In genomic region chr3:128056258-128056657, GRCh38 we compare ENCODE assay signal across 22 cellular contexts.
"Had no signal": no experiment of that assay in that cellular context is flagged by ENCODE, and none has a peak within 500 bp of the region (broad histone marks: within the 10 kb centered on the region; RNA-seq: fewer than 3 reads in every experiment).

No MANE protein-coding gene starts in this region.

- H3K27me3 ChIP-seq: esophagus squamous epithelium, gastroesophageal sphincter, neural progenitor cell, pancreas, testis, tibial nerve, upper lobe of right lung, vagina had no signal

- H3K9me3 Mint-ChIP-seq: mesothelial cell of epicardium; natural killer cell treated with Interleukin-12 subunit alpha and Interleukin-12 subunit beta and Interleukin-15 and Interleukin-18, amount 100 ng/mL, for 72 hours; neural progenitor cell; stimulated activated naive B cell treated with anti-CD40 and anti-IgM and Interleukin-4, amounts not matched to agents 10 μg/mL and 1 μg/mL and 100 μg/mL, for 72 hours; stimulated activated naive CD8-positive, alpha-beta T cell treated with anti-CD3 and anti-CD28 coated beads, Interleukin-15, amount 100 ng/mL, for 72 hours had no signal

- H3K9ac ChIP-seq: neural progenitor cell had no signal

- H3K9me3 ChIP-seq: esophagus squamous epithelium, gastroesophageal sphincter, pancreas, testis, tibial nerve, upper lobe of right lung, vagina had no signal

- H3K4me3 Mint-ChIP-seq: mesothelial cell of epicardium; neural progenitor cell; stimulated activated naive B cell treated with anti-CD40 and anti-IgM and Interleukin-4, amounts not matched to agents 10 μg/mL and 1 μg/mL and 100 μg/mL, for 72 hours had no signal

- H3K27ac ChIP-seq: esophagus squamous epithelium, gastroesophageal sphincter, neural progenitor cell, pancreas, testis, tibial nerve, upper lobe of right lung, vagina had no signal

- H3K36me3 ChIP-seq: neural progenitor cell had no signal

- DNase-seq: effector memory CD4-positive, alpha-beta T cell; esophagus squamous epithelium; foreskin fibroblast; glutamatergic neuron; islet precursor cell; mammary epithelial cell; nucleus accumbens; pancreas; right cardiac atrium; stimulated activated CD4-positive, alpha-beta T cell treated with anti-CD3 and anti-CD28 coated beads, Interleukin-4, amount 100 ng/mL, for 1 hour; stimulated activated naive B cell treated with anti-CD40 and anti-IgM and Interleukin-4, amounts not matched to agents 10 μg/mL and 1 μg/mL and 100 μg/mL, for 72 hours; stimulated activated naive CD8-positive, alpha-beta T cell treated with anti-CD3 and anti-CD28 coated beads, Interleukin-15, amount 100 ng/mL, for 72 hours; testis; upper lobe of right lung had no signal

- H3K4me2 ChIP-seq: neural progenitor cell had no signal

- H3K4me3 ChIP-seq: esophagus squamous epithelium, gastroesophageal sphincter, neural progenitor cell, testis, tibial nerve, upper lobe of right lung, vagina had no signal

- H3K27ac Mint-ChIP-seq: mesothelial cell of epicardium; neural progenitor cell; progenitor cell of endocrine pancreas; stimulated activated naive CD8-positive, alpha-beta T cell treated with anti-CD3 and anti-CD28 coated beads, Interleukin-15, amount 100 ng/mL, for 72 hours had no signal

- ATAC-seq: gastroesophageal sphincter; left lobe of liver; natural killer cell treated with Interleukin-12 subunit alpha and Interleukin-12 subunit beta and Interleukin-15 and Interleukin-18, amount 100 ng/mL, for 72 hours; pancreas; right cardiac atrium; stimulated activated naive B cell treated with anti-CD40 and anti-IgM and Interleukin-4, amounts not matched to agents 10 μg/mL and 1 μg/mL and 100 μg/mL, for 72 hours; stimulated activated naive CD8-positive, alpha-beta T cell treated with anti-CD3 and anti-CD28 coated beads, Interleukin-15, amount 100 ng/mL, for 72 hours; upper lobe of right lung had no signal

- H2AFZ ChIP-seq: neural progenitor cell had no signal

- H3K27me3 Mint-ChIP-seq: natural killer cell treated with Interleukin-12 subunit alpha and Interleukin-12 subunit beta and Interleukin-15 and Interleukin-18, amount 100 ng/mL, for 72 hours; progenitor cell of endocrine pancreas; stimulated activated naive B cell treated with anti-CD40 and anti-IgM and Interleukin-4, amounts not matched to agents 10 μg/mL and 1 μg/mL and 100 μg/mL, for 72 hours; stimulated activated naive CD8-positive, alpha-beta T cell treated with anti-CD3 and anti-CD28 coated beads, Interleukin-15, amount 100 ng/mL, for 72 hours had no signal
